Comparison of ENCODE assay signal across 20 cellular contexts in the genomic region with DNA sequence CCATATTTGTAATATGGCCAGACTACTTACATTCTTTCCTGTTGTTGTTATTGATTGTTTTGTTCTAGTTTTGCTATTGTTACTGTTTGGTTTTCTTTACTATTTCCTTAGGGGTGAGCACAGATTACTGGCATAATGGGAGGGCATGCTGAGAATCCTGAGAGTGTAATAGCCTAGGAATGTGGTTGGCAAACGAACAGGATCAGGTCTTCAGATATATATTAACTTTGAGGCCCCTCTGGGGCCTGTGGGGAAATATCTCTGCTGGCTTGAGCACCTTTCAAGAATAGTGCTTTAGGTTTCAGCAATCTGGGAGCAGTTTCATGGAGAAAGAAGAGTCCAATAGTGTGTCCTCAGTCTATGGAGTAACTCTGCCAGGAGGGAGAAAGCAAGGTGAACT.
"Had no signal": no experiment of that assay in that cellular context is flagged by ENCODE, and none has a peak within 500 bp of the region (broad histone marks: within the 10 kb centered on the region; RNA-seq: fewer than 3 reads in every experiment).

No MANE protein-coding gene starts in this region.

- H3K27me3 ChIP-seq: colonic mucosa, esophagus muscularis mucosa, neutrophil, upper lobe of right lung had no signal

- H3K27me3 Mint-ChIP-seq: activated CD4-positive, alpha-beta T cell treated with anti-CD3 and anti-CD28 coated beads, Interleukin-2, amount 10 ng/mL, durations not matched to agents 7 days and 5 days; activated naive CD4-positive, alpha-beta T cell treated with anti-CD3 and anti-CD28 coated beads, Interleukin-2, amount 10 ng/mL, durations not matched to agents 7 days and 5 days; activated naive CD8-positive, alpha-beta T cell treated with anti-CD3 and anti-CD28 coated beads, Interleukin-2, amount 50 U/mL, for 24 hours; central memory CD8-positive, alpha-beta T cell had no signal

- H3K79me2 ChIP-seq: parathyroid adenoma had no signal

- H3K9ac ChIP-seq: parathyroid adenoma had no signal

- H3K36me3 Mint-ChIP-seq: activated naive CD4-positive, alpha-beta T cell treated with anti-CD3 and anti-CD28 coated beads, Interleukin-2, amount 10 ng/mL, durations not matched to agents 7 days and 5 days had no signal

- H3K36me3 ChIP-seq: colonic mucosa, esophagus muscularis mucosa, neutrophil, upper lobe of right lung had no signal

- H3K4me1 Mint-ChIP-seq: activated CD4-positive, alpha-beta T cell treated with anti-CD3 and anti-CD28 coated beads, Interleukin-2, amount 10 ng/mL, durations not matched to agents 7 days and 5 days; activated naive CD4-positive, alpha-beta T cell treated with anti-CD3 and anti-CD28 coated beads, Interleukin-2, amount 10 ng/mL, durations not matched to agents 7 days and 5 days; activated naive CD8-positive, alpha-beta T cell treated with anti-CD3 and anti-CD28 coated beads, Interleukin-2, amount 50 U/mL, for 24 hours; central memory CD8-positive, alpha-beta T cell; naive thymus-derived CD4-positive, alpha-beta T cell had no signal

- H3K4me3 Mint-ChIP-seq: activated CD4-positive, alpha-beta T cell treated with anti-CD3 and anti-CD28 coated beads, Interleukin-2, amount 10 ng/mL, durations not matched to agents 7 days and 5 days; activated naive CD4-positive, alpha-beta T cell treated with anti-CD3 and anti-CD28 coated beads, Interleukin-2, amount 10 ng/mL, durations not matched to agents 7 days and 5 days; activated naive CD8-positive, alpha-beta T cell treated with anti-CD3 and anti-CD28 coated beads, Interleukin-2, amount 50 U/mL, for 24 hours; central memory CD8-positive, alpha-beta T cell; naive thymus-derived CD4-positive, alpha-beta T cell had no signal

- H3K9me3 Mint-ChIP-seq: activated naive CD4-positive, alpha-beta T cell treated with anti-CD3 and anti-CD28 coated beads, Interleukin-2, amount 10 ng/mL, durations not matched to agents 7 days and 5 days; activated naive CD8-positive, alpha-beta T cell treated with anti-CD3 and anti-CD28 coated beads, Interleukin-2, amount 50 U/mL, for 24 hours; central memory CD8-positive, alpha-beta T cell had no signal

- H2AFZ ChIP-seq: parathyroid adenoma had no signal

- H3K27ac Mint-ChIP-seq: activated CD4-positive, alpha-beta T cell treated with anti-CD3 and anti-CD28 coated beads, Interleukin-2, amount 10 ng/mL, durations not matched to agents 7 days and 5 days; activated naive CD4-positive, alpha-beta T cell treated with anti-CD3 and anti-CD28 coated beads, Interleukin-2, amount 10 ng/mL, durations not matched to agents 7 days and 5 days; activated naive CD8-positive, alpha-beta T cell treated with anti-CD3 and anti-CD28 coated beads, Interleukin-2, amount 50 U/mL, for 24 hours; naive thymus-derived CD4-positive, alpha-beta T cell had no signal

- ATAC-seq: activated naive CD8-positive, alpha-beta T cell treated with anti-CD3 and anti-CD28 coated beads, Interleukin-2, amount 50 U/mL, for 24 hours; left ventricle myocardium superior; naive thymus-derived CD4-positive, alpha-beta T cell; upper lobe of right lung had no signal

- H3K4me1 ChIP-seq: colonic mucosa, parathyroid adenoma, upper lobe of right lung had no signal

- DNase-seq: activated CD4-positive, alpha-beta T cell treated with anti-CD3 and anti-CD28 coated beads, Interleukin-2, amount 10 ng/mL, durations not matched to agents 7 days and 5 days; activated CD8-positive, alpha-beta memory T cell treated with anti-CD3 and anti-CD28 coated beads for 24 hours; activated CD8-positive, alpha-beta memory T cell treated with anti-CD3 and anti-CD28 coated beads, Interleukin-2, amount 50 U/mL, for 48 hours; activated effector memory CD4-positive, alpha-beta T cell treated with Interleukin-2 at 50 U/mL for 16 hours; activated naive CD4-positive, alpha-beta T cell treated with anti-CD3 and anti-CD28 coated beads, Interleukin-2, amount 10 ng/mL, durations not matched to agents 7 days and 5 days; activated naive CD8-positive, alpha-beta T cell treated with anti-CD3 and anti-CD28 coated beads, Interleukin-2, amount 50 U/mL, for 24 hours; activated T-cell treated with anti-CD3 and anti-CD28 coated beads, Interleukin-2, amount 50 U/mL, for 48 hours; anterior cingulate cortex; colonic mucosa; left ventricle myocardium superior; naive thymus-derived CD4-positive, alpha-beta T cell; retina; stimulated activated naive CD4-positive, alpha-beta T cell; T-helper 1 cell; T-helper 9 cell; upper lobe of right lung had no signal

- H3K27ac ChIP-seq: colonic mucosa, esophagus muscularis mucosa, neutrophil, parathyroid adenoma, upper lobe of right lung had no signal

- H3K4me3 ChIP-seq: colonic mucosa, esophagus muscularis mucosa, upper lobe of right lung had no signal

- H3K9me3 ChIP-seq: colonic mucosa, esophagus muscularis mucosa, neutrophil, upper lobe of right lung had no signal
